ENCODE assay signal across 8 cellular contexts in genomic region chr4:21469438-21470032, GRCh38.
A peak's percentile ranks its signal among the peaks of the same experiment; 100 is the strongest.
DNase-seq lines count a peak whose midpoint lies in the region; ATAC-seq and TF ChIP-seq lines count a peak whose summit lies in the region.

No MANE protein-coding gene starts in this region.

- H3K9me3 ChIP-seq in A673 (ENCODE audit: low read depth, low read length, poor library complexity, severe bottlenecking) (no peaks in the 10 kb centered on the region), hepatocyte (ENCODE audit: low read depth) (no peaks in the 10 kb centered on the region), Peyer's patch (no peaks in the 10 kb centered on the region)

- H3K4me3 ChIP-seq in A673 (ENCODE audit: low read depth, low read length, poor library complexity, severe bottlenecking) (no peak overlapping the region), GM23338 (no peak overlapping the region), hepatocyte (no peak overlapping the region), Peyer's patch (no peak overlapping the region)

- H3K27ac ChIP-seq in A673 (ENCODE audit: low read depth, low read length, poor library complexity, severe bottlenecking) (no peak overlapping the region), GM23338 (ENCODE audit: low read depth) (no peak overlapping the region), hepatocyte (no peak overlapping the region), substantia nigra (ENCODE audit: low read depth, low read length, poor library complexity, severe bottlenecking) (no peak overlapping the region), Peyer's patch (no peak overlapping the region)

- H3K4me2 ChIP-seq in GM23338, result no peak overlapping the region
- no peak overlapping the region for H3K4me2 ChIP-seq in hepatocyte

- H3K27ac Mint-ChIP-seq in GM23338, result no peak overlapping the region

- no peaks in the 10 kb centered on the region for H3K9me2 ChIP-seq in GM23338 (ENCODE audit: insufficient read depth)
- H3K9me2 ChIP-seq in hepatocyte (replicated peaks; ENCODE audit: insufficient read depth), result no peaks in the 10 kb centered on the region

- H3K4me3 Mint-ChIP-seq in GM23338, result no peak overlapping the region

- no peaks in the 10 kb centered on the region for H3K9me3 Mint-ChIP-seq in GM23338

- H4K20me1 ChIP-seq in GM23338 (replicated peaks; ENCODE audit: insufficient read depth) (no peaks in the 10 kb centered on the region), hepatocyte (ENCODE audit: insufficient read depth, poor library complexity, severe bottlenecking) (no peaks in the 10 kb centered on the region)

- POLR2A ChIA-PET in A673 (lab: Charles Lee; ENCODE audit: low non-redundant PET), result no interaction called here

- CTCF ChIA-PET in A673 (lab: Charles Lee), result interaction anchor here (1.1 kb wide), 1 partner anchor 696 kb away, joined by 11 read pairs; no protein-coding TSS in a partner anchor

- TF ChIP-seq CTCF in A673 (conservative IDR thresholded peaks at IDR 0.05; ENCODE audit: low read depth, low read length) (peak; percentile 64), GM23338 (conservative IDR thresholded peaks at IDR 0.05; ENCODE audit: low read depth in 2 of 2) (peak; percentile 59 to 72), hepatocyte (IDR thresholded peaks at IDR 0.05; ENCODE audit: poor library complexity) (peak; percentile 72), Peyer's patch (IDR thresholded peaks at IDR 0.05) (peak in 3 of 6 experiments; percentile 19 to 35 (median 21))

- WGBS in hepatocyte (ENCODE audit: low lambda C conversion rate, missing lambda C conversion rate), result 37% methylated on average over 6 of the region's 6 CpGs

- H3K79me2 ChIP-seq in GM23338 (replicated peaks; ENCODE audit: insufficient read depth), result no peaks in the 10 kb centered on the region
- no peaks in the 10 kb centered on the region for H3K79me2 ChIP-seq in hepatocyte

- H3K4me1 Mint-ChIP-seq in GM23338, result no peaks in the 10 kb centered on the region

- TF ChIP-seq POLR2A in Peyer's patch (IDR thresholded peaks at IDR 0.05), result no peak

- no peak overlapping the region for H2AFZ ChIP-seq in GM23338
- no peak overlapping the region for H2AFZ ChIP-seq in hepatocyte

- H3K4me1 ChIP-seq in A673 (ENCODE audit: insufficient read depth, low read length, poor library complexity, severe bottlenecking) (peaks cover 3% of the 10 kb centered on the region), GM23338 (ENCODE audit: insufficient read depth) (no peaks in the 10 kb centered on the region), hepatocyte (ENCODE audit: insufficient read depth) (no peaks in the 10 kb centered on the region), Peyer's patch (no peaks in the 10 kb centered on the region)

- ATAC-seq in GM23338, result no peak
- ATAC-seq in HG02588 (IDR thresholded peaks at IDR 0.05; ENCODE audit: unreplicated experiment), result no peak

- no peaks in the 10 kb centered on the region for H3K27me3 ChIP-seq in A673 (replicated peaks; ENCODE audit: insufficient read depth, low read depth, low read length, poor library complexity)
- H3K27me3 ChIP-seq in GM23338 (ENCODE audit: insufficient read depth), result no peaks in the 10 kb centered on the region
- peaks cover 5% of the 10 kb centered on the region for H3K27me3 ChIP-seq in hepatocyte
- H3K27me3 ChIP-seq in Peyer's patch, result no peaks in the 10 kb centered on the region

- H3K36me3 ChIP-seq in A673 (ENCODE audit: insufficient read depth, low read length, poor library complexity, severe bottlenecking) (no peaks in the 10 kb centered on the region), GM23338 (ENCODE audit: insufficient read depth) (no peaks in the 10 kb centered on the region), hepatocyte (replicated peaks; ENCODE audit: insufficient read depth, low read depth) (no peaks in the 10 kb centered on the region), Peyer's patch (no peaks in the 10 kb centered on the region)

- no TSS peak for BruUV-seq in A673 (replicated peaks; lab: Mats Ljungman, UMichigan)

- intact Hi-C loops in A673 (cut with micrococcal nuclease; ENCODE audit: unreplicated experiment), result loop anchor here (5.0 kb wide), 1 partner anchor 697 kb away; no protein-coding TSS in a partner anchor

- no peaks in the 10 kb centered on the region for H3K36me3 Mint-ChIP-seq in GM23338 (ENCODE audit: low read depth)

- H3F3A ChIP-seq in GM23338 (replicated peaks; ENCODE audit: low read depth), result no peaks in the 10 kb centered on the region

- DNase-seq in A673 (ENCODE audit: low spot score), result peak; percentile 23
- peak; percentile 51 for DNase-seq in GM23338 (ENCODE audit: low spot score)
- peak; percentile 12 for DNase-seq in RPMI7951 (ENCODE audit: low read depth)
- DNase-seq in hepatocyte (ENCODE audit: low spot score), result peak; percentile 34
- DNase-seq in substantia nigra (lab: John Stamatoyannopoulos, UW), result no peak
- no peak for DNase-seq in NOMO-1 treated with dmso at 0.1 percent for 144 hours (lab: John Stamatoyannopoulos, UW; ENCODE audit: unreplicated experiment)
- DNase-seq in Peyer's patch, result no peak

- H3K27me3 Mint-ChIP-seq in GM23338 (ENCODE audit: insufficient read depth, low read depth, poor library complexity), result peaks cover 6% of the 10 kb centered on the region

TF ChIP-seq in GM23338, 12 proteins besides CTCF, POLR2A, EP300 and RAD21:
- TF ChIP-seq ETS1 (IDR thresholded peaks at IDR 0.05) (no peak), EZH2 (IDR thresholded peaks at IDR 0.05; ENCODE audit: low read depth, unreplicated experiment) (no peak), JUNB (IDR thresholded peaks at IDR 0.05; ENCODE audit: unreplicated experiment) (no peak), POLR2AphosphoS5 (IDR thresholded peaks at IDR 0.05; ENCODE audit: low read depth) (no peak), ZNF114 (CRISPR knock-in tag; IDR thresholded peaks at IDR 0.05) (no peak), EZH2phosphoT487 (IDR thresholded peaks at IDR 0.05; ENCODE audit: unreplicated experiment) (no peak), ZNF462 (CRISPR knock-in tag; IDR thresholded peaks at IDR 0.05) (no peak)

Comparison
In these comparisons a context has a peak if more than half of its experiments do, and no peak if none do; other contexts are left out.
1. DNase-seq: peak in A673 (single experiment), GM23338 (single experiment), RPMI7951 (single experiment) and hepatocyte (single experiment); none in substantia nigra (0 of 49), NOMO-1 treated with dmso at 0.1 percent for 144 hours (single experiment) and Peyer's patch (0 of 3).